ENCODE assay signal across 8 cellular contexts in genomic region chr19:16896098-16896912, GRCh38. TPM values are rescaled to one million over a fixed set of nuclear protein-coding genes. Genes with fewer than 3 reads are reported as not detected.
A peak's percentile ranks its signal among the peaks of the same experiment; 100 is the strongest.
DNase-seq lines count a peak whose midpoint lies in the region; ATAC-seq and TF ChIP-seq lines count a peak whose summit lies in the region.

No MANE protein-coding gene starts in this region.

- H4K20me1 ChIP-seq in PC-3 (ENCODE audit: low read length), result no peaks in the 10 kb centered on the region

- intact Hi-C loops in PC-3 (cut with micrococcal nuclease) (loop anchor here (10.0 kb wide), 2 partner anchors 62 to 158 kb away; no protein-coding TSS in a partner anchor), esophagus muscularis mucosa (cut with DNase I) (no loop called here), psoas muscle (cut with DNase I) (loop anchor here in 1 of 2 donors (5.0 kb wide), 1 partner anchor 69 kb away; the partner anchor contains the start of gene SIN3B)

- H3K27ac ChIP-seq in PC-3 (ENCODE audit: low read length) (no peak overlapping the region), esophagus muscularis mucosa (replicated peaks in 1 of 4) (peak overlapping the region; percentile 58 to 68 (median 66)), psoas muscle (peak overlapping the region; percentile 46)

- 0 out of 2 replicates have a peak, but pooled peaks have one; percentile 3 for ATAC-seq in PC-3
- ATAC-seq in psoas muscle, result no peak
- no peak for ATAC-seq in activated CD4-positive, CD25-positive, alpha-beta regulatory T cell treated with anti-CD3 and anti-CD28 coated beads, Interleukin-2, amount 50 U/mL, for 24 hours

- H3K36me3 ChIP-seq in PC-3 (ENCODE audit: low read depth, low read length), result no peaks in the 10 kb centered on the region
- H3K36me3 ChIP-seq in esophagus muscularis mucosa, result no peaks in the 10 kb centered on the region
- no peaks in the 10 kb centered on the region for H3K36me3 ChIP-seq in psoas muscle (ENCODE audit: insufficient read depth in 1 of 2, low read depth in 1 of 2)

- BruUV-seq in PC-3 (replicated peaks; lab: Mats Ljungman, UMichigan), result no TSS peak

- H3K4me2 ChIP-seq in PC-3 (ENCODE audit: low read length), result peak overlapping the region; percentile 100

- H3K27me3 ChIP-seq in PC-3 (ENCODE audit: low read length) (no peaks in the 10 kb centered on the region), esophagus muscularis mucosa (peaks cover 0 to 10% (median 0%) of the 10 kb centered on the region in 4 donors), psoas muscle (ENCODE audit: insufficient read depth in 3 of 3, low read length in 2 of 3) (peaks cover 0 to 47% (median 12%) of the 10 kb centered on the region in 3 donors)

- H3K4me3 ChIP-seq in PC-3 (ENCODE audit: low read length) (peak overlapping the region; percentile 76), esophagus muscularis mucosa (peak overlapping the region; percentile 60 to 73 (median 66)), psoas muscle (peak overlapping the region; percentile 64)

- DNase-seq in NCI-H82 (lab: John Stamatoyannopoulos, UW), result peak; percentile 60
- DNase-seq in NCI-H82 treated with DMSO at 0.1 percent for 48 hours (lab: John Stamatoyannopoulos, UW; ENCODE audit: unreplicated experiment), result no peak
- no peak for DNase-seq in PC-3
- no peak for DNase-seq in esophagus muscularis mucosa (ENCODE audit: extremely low spot score)
- DNase-seq in psoas muscle, result peak in 1 of 2 donors; percentile 64
- no peak for DNase-seq in effector CD8-positive, alpha-beta T cell (lab: John Stamatoyannopoulos, UW)
- no peak for DNase-seq in NCI-H1694 treated with DMSO at 0.1 percent for 48 hours (lab: John Stamatoyannopoulos, UW)

- no peaks in the 10 kb centered on the region for H3K9me2 ChIP-seq in PC-3 (replicated peaks; ENCODE audit: low read length)

- CTCF ChIA-PET in PC-3 (lab: Charles Lee), result no interaction called here

- H3F3A ChIP-seq in PC-3 (ENCODE audit: low read length, unreplicated experiment), result no peaks in the 10 kb centered on the region

- H2AFZ ChIP-seq in PC-3 (ENCODE audit: low read length), result peak overlapping the region; percentile 93

- 13% methylated on average over 9 of the region's 58 CpGs for WGBS in esophagus muscularis mucosa
- WGBS in psoas muscle, 3 donors, result 1 to 3% (median 1%) methylated on average over 37 to 58 of the region's 58 CpGs

- no peaks in the 10 kb centered on the region for H3K9me3 ChIP-seq in PC-3 (ENCODE audit: low read length)
- H3K9me3 ChIP-seq in esophagus muscularis mucosa, result no peaks in the 10 kb centered on the region
- no peaks in the 10 kb centered on the region for H3K9me3 ChIP-seq in psoas muscle

- peak overlapping the region; percentile 59 for H3K9ac ChIP-seq in PC-3 (ENCODE audit: low read length)

- H3K4me1 ChIP-seq in PC-3 (ENCODE audit: insufficient read depth, low read length) (peaks cover 6% of the 10 kb centered on the region; the same call in 1 of the 2 replicates), esophagus muscularis mucosa (peaks cover 13 to 38% (median 32%) of the 10 kb centered on the region in 4 donors), psoas muscle (peaks cover 4% of the 10 kb centered on the region)

- TF ChIP-seq POLR2A in esophagus muscularis mucosa (IDR thresholded peaks at IDR 0.05; ENCODE audit: low read depth), result no peak

- H3K79me2 ChIP-seq in PC-3 (ENCODE audit: low read length), result no peaks in the 10 kb centered on the region

- POLR2A ChIA-PET in PC-3 (lab: Charles Lee; ENCODE audit: unreplicated experiment), result interaction anchor here (0.5 kb wide), 1 partner anchor 124 kb away, joined by 3 read pairs; no protein-coding TSS in a partner anchor

- TF ChIP-seq EP300 in esophagus muscularis mucosa (IDR thresholded peaks at IDR 0.05), result no peak

- TF ChIP-seq CTCF in PC-3 (conservative IDR thresholded peaks at IDR 0.05; ENCODE audit: low read depth, low read length), result no peak
- TF ChIP-seq CTCF in esophagus muscularis mucosa (IDR thresholded peaks at IDR 0.05), result no peak
- TF ChIP-seq CTCF in psoas muscle (IDR thresholded peaks at IDR 0.05), result no peak

RNA-seq across cellular contexts. Expression of gene F2RL3, which starts 7.5 kb away (rescaled TPM):
- total RNA-seq in PC-3 (2014; rRNA removed) (0.07 and 0.23 TPM in 2 replicates), esophagus muscularis mucosa (1 to 10 TPM; 2.5 to 6.5 (median 5.0) TPM), psoas muscle (1 to 10 TPM in 2 of 4 donors, under 1 TPM in 2; 0.27 to 3.7 (median 0.86) TPM)
- 1 to 10 TPM; 1.4 to 4.5 (median 2.0) TPM for polyA plus RNA-seq in psoas muscle
